ENCODE assay signal across 15 cellular contexts in the genomic region with DNA sequence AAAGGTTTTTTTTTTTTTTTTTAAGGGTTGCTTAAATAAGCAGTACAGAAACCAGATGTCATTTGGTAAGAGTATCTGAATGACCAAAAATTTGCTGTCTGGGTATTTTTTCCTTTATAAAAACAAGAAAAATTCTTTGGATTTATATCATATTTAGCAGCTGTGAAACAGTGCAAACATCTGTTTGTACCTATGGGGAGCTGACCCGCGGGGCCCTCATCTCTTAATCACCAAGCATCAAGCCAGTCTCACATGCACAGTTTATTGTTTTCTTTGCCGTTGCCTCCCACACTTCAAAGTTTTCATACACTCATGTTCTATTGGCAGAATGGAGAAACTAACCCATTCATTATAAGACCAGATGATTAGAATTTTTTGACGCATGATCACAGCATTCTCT.
"Had no signal": no experiment of that assay in that cellular context is flagged by ENCODE, and none has a peak within 500 bp of the region (broad histone marks: within the 10 kb centered on the region; RNA-seq: fewer than 3 reads in every experiment).

No MANE protein-coding gene starts in this region.

- DNase-seq: activated naive CD4-positive, alpha-beta T cell treated with Interleukin-2 at 50 U/mL for 16 hours; activated naive CD8-positive, alpha-beta T cell treated with anti-CD3 and anti-CD28 coated beads, Interleukin-2, amount 50 U/mL, for 24 hours; activated T-cell treated with anti-CD3 and anti-CD28 coated beads for 4 hours; dorsolateral prefrontal cortex; heart left ventricle; immature natural killer cell; lower lobe of right lung; ovary; right lobe of liver had no signal

- H3K27me3 ChIP-seq: ascending aorta, dorsolateral prefrontal cortex, gastrocnemius medialis, heart left ventricle, ovary, right lobe of liver had no signal

- H3K4me3 ChIP-seq: ascending aorta, dorsolateral prefrontal cortex, gastrocnemius medialis, heart left ventricle, lower lobe of right lung, ovary, right lobe of liver, thoracic aorta had no signal

- ATAC-seq: activated CD4-positive, CD25-positive, alpha-beta regulatory T cell treated with anti-CD3 and anti-CD28 coated beads, Interleukin-2, amount 50 U/mL, for 24 hours; activated naive CD8-positive, alpha-beta T cell treated with anti-CD3 and anti-CD28 coated beads, Interleukin-2, amount 50 U/mL, for 24 hours; activated T-helper 17 cell treated with anti-CD3 and anti-CD28 coated beads, Interleukin-2, amount 50 U/mL, for 72 hours; gastrocnemius medialis; lower lobe of right lung; right lobe of liver; stimulated activated effector memory CD8-positive, alpha-beta T cell treated with anti-CD3 and anti-CD28 coated beads, Interleukin-12 subunit alpha, Interleukin-12 subunit beta, amount 100 ng/mL, for 72 hours had no signal

- H3K9me3 ChIP-seq: ascending aorta, gastrocnemius medialis, lower lobe of right lung, ovary, right lobe of liver, thoracic aorta had no signal

- H3K4me1 ChIP-seq: ascending aorta, gastrocnemius medialis, lower lobe of right lung, right lobe of liver had no signal

- H3K36me3 ChIP-seq: ascending aorta, gastrocnemius medialis, heart left ventricle, lower lobe of right lung, ovary, right lobe of liver, thoracic aorta had no signal

- H3K27ac ChIP-seq: ascending aorta, dorsolateral prefrontal cortex, gastrocnemius medialis, lower lobe of right lung, ovary, right lobe of liver, thoracic aorta had no signal
